ENCODE assay signal across 21 cellular contexts in the genomic region with DNA sequence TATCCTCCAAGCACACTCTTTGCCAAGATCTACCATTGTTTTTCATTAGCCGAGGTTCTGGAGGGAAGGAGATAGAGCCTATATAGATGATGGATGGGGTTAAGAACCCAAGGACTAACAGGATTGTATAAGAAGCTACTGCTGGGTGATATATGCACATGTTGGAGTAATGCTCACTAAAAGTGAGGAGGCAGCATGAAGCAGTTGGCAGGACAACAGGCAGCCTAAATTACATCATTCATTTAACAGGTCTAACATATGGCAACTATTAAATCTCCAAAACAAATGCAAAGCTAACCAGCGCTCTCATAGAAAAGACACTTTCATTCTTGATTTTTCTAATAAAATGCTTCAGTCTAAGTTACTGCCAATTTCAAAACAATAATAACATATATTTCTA.
A peak's percentile ranks its signal among the peaks of the same experiment; 100 is the strongest.
DNase-seq lines count a peak whose midpoint lies in the region; TF ChIP-seq lines count a peak whose summit lies in the region.
"Had no signal": no experiment of that assay in that cellular context is flagged by ENCODE, and none has a peak within 500 bp of the region (broad histone marks: within the 10 kb centered on the region; RNA-seq: fewer than 3 reads in every experiment).

No MANE protein-coding gene starts in this region.

- no peak for TF ChIP-seq POLR2A in lower leg skin (IDR thresholded peaks at IDR 0.05)

- intact Hi-C loops in lower leg skin (cut with DNase I; ENCODE audit: low total_unique reads), result no loop called here

- TF ChIP-seq CTCF in BJ (IDR thresholded peaks at IDR 0.05; ENCODE audit: insufficient read depth, low read depth, low read length), result no peak
- TF ChIP-seq CTCF in lower leg skin (IDR thresholded peaks at IDR 0.05), result no peak
- no peak for TF ChIP-seq CTCF in GM10248 (IDR thresholded peaks at IDR 0.05; ENCODE audit: control extremely low read depth, extremely low read depth, low read depth, missing control alignments)

- H3K4me3 ChIP-seq in BJ (ENCODE audit: low read depth, low read length) (no peak overlapping the region), lower leg skin (ENCODE audit: low read depth, poor library complexity, severe bottlenecking) (no peak overlapping the region)
- H3K4me3 ChIP-seq: adrenal gland, HAP-1, smooth muscle cell had no signal

- H3K36me3 ChIP-seq in BJ (ENCODE audit: control insufficient read depth, insufficient read depth, low read length), result no peaks in the 10 kb centered on the region
- H3K36me3 ChIP-seq: adrenal gland, HAP-1 had no signal

- 56 to 80% methylated on average over 2 of the region's 2 CpGs for WGBS in lower leg skin, 2 donors

- DNase-seq in BJ (ENCODE audit: low read depth) (peak; percentile 19), NCI-H2171 (lab: John Stamatoyannopoulos, UW) (peak; percentile 9), cerebellar nuclear complex (lab: John Stamatoyannopoulos, UW) (peak; percentile 42 to 85), pons (ENCODE audit: low spot score) (peak; percentile 29), activated gamma-delta T cell treated with Interleukin-2 at 50 U/mL for 16 hours (no peak), lower leg skin (ENCODE audit: low spot score in 2 of 2) (no peak), GM10248 (ENCODE audit: extremely low spot score) (no peak)
- DNase-seq in stimulated activated CD4-positive, alpha-beta T cell treated with anti-CD3 and anti-CD28 coated beads, Interleukin-12 subunit alpha, Interleukin-12 subunit beta, amount 100 ng/mL, for 4 hours, result no peak
- DNase-seq: activated CD4-positive, alpha-beta T cell treated with anti-CD3 and anti-CD28 coated beads for 1 hour; activated T-cell treated with anti-CD3 and anti-CD28 coated beads, Interleukin-2, amount 50 U/mL, for 24 hours; adrenal gland; effector CD8-positive, alpha-beta T cell; midbrain; natural killer cell; NCI-H1105 treated with DMSO at 0.1 percent for 48 hours; NCI-H2081; NCI-H510A; retina; T-helper 17 cell had no signal

- no peaks in the 10 kb centered on the region for H3K27me3 ChIP-seq in BJ (ENCODE audit: control insufficient read depth, insufficient read depth, low read length)
- H3K27me3 ChIP-seq: adrenal gland had no signal

- CTCF ChIA-PET in BJ (lab: Yijun Ruan, JAX) (no interaction called here), GM10248 (lab: Yijun Ruan, JAX) (interaction anchor here (1.0 to 1.6 kb wide), 4 partner anchors 12 to 50 kb away, joined by 3 to 4 read pairs (median 4); no protein-coding TSS in a partner anchor)

- POLR2A ChIA-PET in BJ (lab: Charles Lee), result interaction anchor here (0.6 kb wide), 1 partner anchor 98 kb away, joined by 3 read pairs; no protein-coding TSS in a partner anchor
- POLR2A ChIA-PET in GM10248 (lab: Yijun Ruan, JAX), result no interaction called here

Comparison
In these comparisons a context has a peak if more than half of its experiments do, and no peak if none do; other contexts are left out.
1. DNase-seq: peak in BJ (single experiment), NCI-H2171 (single experiment), cerebellar nuclear complex (2 of 2) and pons (single experiment); none in stimulated activated CD4-positive, alpha-beta T cell treated with anti-CD3 and anti-CD28 coated beads, Interleukin-12 subunit alpha, Interleukin-12 subunit beta, amount 100 ng/mL, for 4 hours (single experiment), activated gamma-delta T cell treated with Interleukin-2 at 50 U/mL for 16 hours (single experiment), lower leg skin (0 of 2) and GM10248 (single experiment).